8 cellular contexts compared by ENCODE assay signal in genomic region chr12:4269279-4269991, GRCh38. TPM values are rescaled to one million over a fixed set of nuclear protein-coding genes. Genes with fewer than 3 reads are reported as not detected.
DNase-seq lines count a peak whose midpoint lies in the region; ATAC-seq and TF ChIP-seq lines count a peak whose summit lies in the region.

No MANE protein-coding gene starts in this region.

- H3K36me3 ChIP-seq in BLaER1 (no peaks in the 10 kb centered on the region), parathyroid adenoma (ENCODE audit: control insufficient read depth, insufficient read depth, low read length) (no peaks in the 10 kb centered on the region), thymus (ENCODE audit: control insufficient read depth, insufficient read depth) (no peaks in the 10 kb centered on the region)

- TF ChIP-seq CTCF in parathyroid adenoma (IDR thresholded peaks at IDR 0.05): peak; percentile 10

- H3K9ac ChIP-seq in BLaER1 (peak overlapping the region; percentile 63), parathyroid adenoma (no peak overlapping the region)

- ATAC-seq in GM21786 (IDR thresholded peaks at IDR 0.05; ENCODE audit: unreplicated experiment): peak; percentile 30
- ATAC-seq in Right ventricle myocardium superior (ENCODE audit: poor library complexity): peak; percentile 34
- no peak for ATAC-seq in GM19351 (IDR thresholded peaks at IDR 0.05; ENCODE audit: unreplicated experiment)

- no peak overlapping the region for H3K27ac ChIP-seq in BLaER1
- H3K27ac ChIP-seq in parathyroid adenoma: peak overlapping the region; percentile 40
- peak overlapping the region; percentile 92 for H3K27ac ChIP-seq in thymus (ENCODE audit: low read depth)

- H2AFZ ChIP-seq in parathyroid adenoma: peak overlapping the region; percentile 78

- H3K27me3 ChIP-seq in BLaER1 (peaks cover 100% of the 10 kb centered on the region), parathyroid adenoma (ENCODE audit: control insufficient read depth, insufficient read depth, low read length) (no peaks in the 10 kb centered on the region), thymus (ENCODE audit: control insufficient read depth, insufficient read depth) (peaks cover 44% of the 10 kb centered on the region)

- H3K4me1 ChIP-seq in BLaER1 (peaks cover 43% of the 10 kb centered on the region), parathyroid adenoma (peaks cover 12% of the 10 kb centered on the region), thymus (ENCODE audit: control insufficient read depth, insufficient read depth, low read length) (peaks cover 33% of the 10 kb centered on the region)

- peaks cover 62% of the 10 kb centered on the region for H4K20me1 ChIP-seq in BLaER1

- intact Hi-C loops in Right ventricle myocardium superior (cut with DNase I): no loop called here

- H3K4me3 ChIP-seq in BLaER1 (peak overlapping the region; percentile 67), parathyroid adenoma (ENCODE audit: low read depth, low read length) (peak overlapping the region; percentile 62), thymus (ENCODE audit: low read length) (peak overlapping the region; percentile 72)

- no peaks in the 10 kb centered on the region for H3K79me2 ChIP-seq in parathyroid adenoma

- peak overlapping the region; percentile 89 for H3K4me2 ChIP-seq in BLaER1
- H3K4me2 ChIP-seq in parathyroid adenoma (ENCODE audit: low read length): peak overlapping the region; percentile 92

- DNase-seq in activated gamma-delta T cell treated with Interleukin-2 at 50 U/mL for 16 hours (peak; percentile 90), Right ventricle myocardium superior (peak; percentile 90)

- WGBS in thymus: under 1% methylated on average over 73 of the region's 73 CpGs

- H3K9me3 ChIP-seq in BLaER1 (no peaks in the 10 kb centered on the region), parathyroid adenoma (ENCODE audit: control insufficient read depth, low read length) (no peaks in the 10 kb centered on the region), thymus (ENCODE audit: control insufficient read depth) (no peaks in the 10 kb centered on the region)

TF ChIP-seq in PFSK-1, 5 proteins besides CTCF, POLR2A, EP300 and RAD21:
- TF ChIP-seq SIN3A (IDR thresholded peaks at IDR 0.05; ENCODE audit: borderline replicate concordance, insufficient read depth, low read length) (peak; percentile 100), TAF1 (IDR thresholded peaks at IDR 0.05; ENCODE audit: borderline replicate concordance, insufficient read depth, low read length) (no peak), REST (IDR thresholded peaks at IDR 0.05; ENCODE audit: insufficient read depth in 1 of 2, low read depth in 2 of 2, low read length in 2 of 2) (peak in 1 of 2 experiments; percentile 38; a peak in 1 of 4 replicates), FOXP2 (optimal IDR thresholded peaks at IDR 0.05; ENCODE audit: borderline replicate concordance, extremely low read depth, extremely low read length, insufficient read depth) (no peak), POLR2AphosphoS5 (IDR thresholded peaks at IDR 0.05; ENCODE audit: low read depth, low read length) (no peak)
TF ChIP-seq in PFSK-1: peak in this region for 2.

RNA-seq across cellular contexts. Expression of gene CCND2, which starts 4.1 kb away (rescaled TPM):
- 156 TPM for polyA plus RNA-seq in PFSK-1 (2012; ENCODE audit: insufficient read length, low read depth)
- 206 TPM for total RNA-seq in Right ventricle myocardium superior
- 16.0 TPM for polyA plus RNA-seq in thymus

RNA-seq across cellular contexts. Expression of gene TIGAR, which starts 51.6 kb away (rescaled TPM):
- polyA plus RNA-seq in PFSK-1 (2012; ENCODE audit: insufficient read length, low read depth): 5.7 TPM
- 13.6 TPM for total RNA-seq in Right ventricle myocardium superior
- polyA plus RNA-seq in thymus: 10.7 TPM
